In genomic region chr5:44695259-44695658, GRCh38 we compare ENCODE assay signal across 26 cellular contexts.
"Had no signal": no experiment of that assay in that cellular context is flagged by ENCODE, and none has a peak within 500 bp of the region (broad histone marks: within the 10 kb centered on the region; RNA-seq: fewer than 3 reads in every experiment).

No MANE protein-coding gene starts in this region.

- ATAC-seq: effector memory CD8-positive, alpha-beta T cell; esophagus mucosa; gastrocnemius medialis; heart right ventricle; left cardiac atrium; left lung; left ventricle myocardium superior; lower lobe of right lung; mucosa of descending colon had no signal

- H3K4me3 ChIP-seq: colonic mucosa, esophagus squamous epithelium, gastrocnemius medialis, heart right ventricle, left lung, lower lobe of right lung, mucosa of descending colon had no signal

- DNase-seq: colonic mucosa; cortex of kidney; effector CD8-positive, alpha-beta T cell; effector memory CD8-positive, alpha-beta T cell; endodermal cell; erythroblast; esophagus squamous epithelium; foreskin fibroblast; foreskin melanocyte; gastrocnemius medialis; glutamatergic neuron; head of caudate nucleus; heart right ventricle; hippocampal formation; left cardiac atrium; left lung; left ventricle myocardium superior; lower lobe of right lung; mesenchymal stem cell; mucosa of descending colon; naive B cell had no signal

- H3K27me3 ChIP-seq: colonic mucosa, esophagus squamous epithelium, gastrocnemius medialis, heart right ventricle, left lung had no signal

- H3K9me3 ChIP-seq: colonic mucosa, esophagus squamous epithelium, gastrocnemius medialis, lower lobe of right lung had no signal

- FAIRE-seq: endometrium, islet of Langerhans, keratinocyte had no signal

- H3K27ac ChIP-seq: colonic mucosa, epithelial cell of prostate, esophagus squamous epithelium, gastrocnemius medialis, heart right ventricle, left lung, lower lobe of right lung had no signal

- H3K4me1 ChIP-seq: colonic mucosa, esophagus squamous epithelium, gastrocnemius medialis, heart right ventricle, left lung, lower lobe of right lung had no signal

- H3K36me3 ChIP-seq: colonic mucosa, esophagus squamous epithelium, gastrocnemius medialis, heart right ventricle, left lung, lower lobe of right lung had no signal
